ENCODE assay signal across 3 cellular contexts in the genomic region with DNA sequence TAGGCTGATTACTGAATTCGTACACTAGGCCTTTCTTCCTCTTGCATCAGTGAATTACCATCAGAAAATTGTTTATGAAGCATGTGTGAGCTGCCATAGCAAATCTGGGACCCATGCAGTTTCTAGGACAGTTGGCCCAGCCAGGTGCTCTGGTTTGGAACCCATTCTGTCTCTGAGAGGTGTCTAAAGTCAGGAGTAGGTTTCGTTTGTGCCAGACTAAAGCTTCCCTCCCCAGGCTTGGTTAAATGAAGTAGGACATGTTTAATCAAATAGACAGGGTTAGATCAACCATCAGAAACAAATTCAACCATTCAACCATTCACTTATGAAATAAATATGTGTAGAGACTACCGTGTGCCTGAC.
"Had no signal": no experiment of that assay in that cellular context is flagged by ENCODE, and none has a peak within 500 bp of the region (broad histone marks: within the 10 kb centered on the region; RNA-seq: fewer than 3 reads in every experiment).

No MANE protein-coding gene starts in this region.

- H3K4me3 ChIP-seq: GM23338 had no signal

- ATAC-seq: GM23338 had no signal

- DNase-seq: H9, KBM-7 had no signal
